ENCODE assay signal across 8 cellular contexts in the genomic region with DNA sequence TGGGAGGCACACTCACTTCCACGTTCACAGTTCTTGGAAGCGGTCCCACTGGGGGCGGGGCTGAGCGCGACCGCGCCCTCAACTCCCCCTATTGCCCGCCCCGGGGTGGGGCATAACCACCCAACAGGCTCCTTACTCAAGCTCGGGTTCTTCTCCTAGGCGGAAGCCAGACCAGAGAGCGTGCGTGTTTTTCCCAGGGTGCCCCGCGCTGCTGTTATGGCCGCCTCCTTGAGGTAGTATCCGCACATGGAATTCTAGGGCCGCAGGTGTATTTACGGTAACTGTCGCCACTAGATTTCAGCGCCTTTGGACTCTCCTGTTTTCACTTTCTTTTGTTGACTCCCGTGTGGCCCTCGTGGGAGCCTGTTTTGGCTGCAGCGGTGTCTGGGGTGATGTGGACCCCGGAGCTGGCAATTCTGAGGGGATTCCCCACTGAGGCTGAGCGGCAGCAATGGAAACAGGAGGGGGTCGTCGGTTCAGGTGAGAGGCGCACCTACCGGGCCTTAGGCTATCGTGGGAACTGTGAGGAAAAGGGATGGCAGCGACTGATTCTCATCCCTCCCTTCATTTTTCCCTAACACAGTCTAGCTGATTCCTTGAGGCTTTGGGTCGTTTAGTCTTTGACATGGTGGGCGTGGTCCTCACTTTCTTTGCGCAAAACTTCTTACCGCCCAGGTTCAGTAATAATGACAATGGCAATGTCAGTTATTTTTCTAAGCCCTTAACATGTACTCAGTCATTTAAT. TPM values are rescaled to one million over a fixed set of nuclear protein-coding genes. Genes with fewer than 3 reads are reported as not detected.
A peak's percentile ranks its signal among the peaks of the same experiment; 100 is the strongest.
DNase-seq lines count a peak whose midpoint lies in the region; ATAC-seq and TF ChIP-seq lines count a peak whose summit lies in the region.

Gene TTC27 (plus strand): TSS at position 150 of the 745 bp plus-strand sequence. CDS start 243 bp downstream, at position 393.

- H4K20me1 ChIP-seq in KMS-11 (ENCODE audit: insufficient read depth) = no peaks in the 10 kb centered on the region

- DNase-seq in DMS53 treated with DMSO at 0.1 percent for 48 hours (lab: John Stamatoyannopoulos, UW; ENCODE audit: unreplicated experiment) (peak; percentile 80), Peyer's patch (peak; percentile 95 to 98 (median 96)), esophagus squamous epithelium (lab: John Stamatoyannopoulos, UW) (peak; percentile 84), myocyte (ENCODE audit: low read depth) (peak; percentile 95)
- peak; percentile 98 for DNase-seq in activated T-cell treated with anti-CD3 and anti-CD28 coated beads, Interleukin-2, amount 50 U/mL, for 48 hours
- DNase-seq in stimulated activated effector memory CD8-positive, alpha-beta T cell treated with anti-CD3 and anti-CD28 coated beads, Interleukin-12 subunit alpha, Interleukin-12 subunit beta, amount 100 ng/mL, for 72 hours (ENCODE audit: low spot score in 2 of 2) = peak; percentile 87 to 97

- TF ChIP-seq CTCF in KMS-11 (conservative IDR thresholded peaks at IDR 0.05; ENCODE audit: low read depth, low read length) = no peak
- TF ChIP-seq CTCF in Peyer's patch (IDR thresholded peaks at IDR 0.05) = peak in 1 of 6 experiments; percentile 5
- peak in 1 of 6 experiments; percentile 29 for TF ChIP-seq CTCF in esophagus squamous epithelium (IDR thresholded peaks at IDR 0.05)

- H3K4me1 ChIP-seq in KMS-11 (ENCODE audit: low read depth, poor library complexity, severe bottlenecking) (peaks cover 6% of the 10 kb centered on the region), Peyer's patch (peaks cover 0 to 15% (median 0%) of the 10 kb centered on the region in 4 donors), esophagus squamous epithelium (peaks cover 4 to 30% (median 5%) of the 10 kb centered on the region in 3 donors)

- peak within 1 kb of the TSS; percentile 76 for H3K4me2 ChIP-seq in KMS-11

- H3K9me3 ChIP-seq in Peyer's patch = no peaks in the 10 kb centered on the region
- no peaks in the 10 kb centered on the region for H3K9me3 ChIP-seq in esophagus squamous epithelium

- H3K36me3 ChIP-seq in KMS-11 (ENCODE audit: insufficient read depth) = no peaks in the 10 kb centered on the region
- peaks cover 0 to 8% (median 0%) of the 10 kb centered on the region in 3 donors for H3K36me3 ChIP-seq in Peyer's patch
- H3K36me3 ChIP-seq in esophagus squamous epithelium = peaks cover 0 to 34% (median 0%) of the 10 kb centered on the region in 3 donors

- H3K4me3 ChIP-seq in KMS-11 (IDR thresholded peaks at IDR 0.05; ENCODE audit: insufficient read depth, low read depth, low read length) (peak within 1 kb of the TSS; percentile 97), Peyer's patch (peak within 1 kb of the TSS; percentile 54 to 79 (median 70)), esophagus squamous epithelium (peak within 1 kb of the TSS; percentile 62 to 93 (median 76))

- H3K9me3 Mint-ChIP-seq in stimulated activated effector memory CD8-positive, alpha-beta T cell treated with anti-CD3 and anti-CD28 coated beads, Interleukin-12 subunit alpha, Interleukin-12 subunit beta, amount 100 ng/mL, for 72 hours = no peaks in the 10 kb centered on the region

- peaks cover 13% of the 10 kb centered on the region for H3K79me2 ChIP-seq in KMS-11 (ENCODE audit: insufficient read depth, low read depth)

- intact Hi-C loops in esophagus squamous epithelium (cut with DNase I) = no loop called here

- H3K27ac ChIP-seq in KMS-11 (peak within 1 kb of the TSS; percentile 38; the same call in 1 of the 2 replicates), Peyer's patch (peak within 1 kb of the TSS; percentile 41 to 70 (median 49)), esophagus squamous epithelium (peak within 1 kb of the TSS; percentile 69 to 82 (median 78))

- H3K27me3 ChIP-seq in KMS-11 (ENCODE audit: insufficient read depth, low read depth) (no peaks in the 10 kb centered on the region), Peyer's patch (no peaks in the 10 kb centered on the region), esophagus squamous epithelium (no peaks in the 10 kb centered on the region)

- H3K27ac Mint-ChIP-seq in stimulated activated effector memory CD8-positive, alpha-beta T cell treated with anti-CD3 and anti-CD28 coated beads, Interleukin-12 subunit alpha, Interleukin-12 subunit beta, amount 100 ng/mL, for 72 hours = peak within 1 kb of the TSS; percentile 96

- peak within 1 kb of the TSS; percentile 66; the same call in 1 of the 2 replicates for H3K9ac ChIP-seq in KMS-11

- peak within 1 kb of the TSS; percentile 93 for H3K4me3 Mint-ChIP-seq in stimulated activated effector memory CD8-positive, alpha-beta T cell treated with anti-CD3 and anti-CD28 coated beads, Interleukin-12 subunit alpha, Interleukin-12 subunit beta, amount 100 ng/mL, for 72 hours

- ATAC-seq in GM21737 (IDR thresholded peaks at IDR 0.05; ENCODE audit: unreplicated experiment) = peak; percentile 99
- peak; percentile 100 for ATAC-seq in stimulated activated effector memory CD8-positive, alpha-beta T cell treated with anti-CD3 and anti-CD28 coated beads, Interleukin-12 subunit alpha, Interleukin-12 subunit beta, amount 100 ng/mL, for 72 hours

- 0 to 1% methylated on average over 13 to 24 of the region's 36 CpGs for WGBS in esophagus squamous epithelium, 2 donors

- H3K36me3 Mint-ChIP-seq in stimulated activated effector memory CD8-positive, alpha-beta T cell treated with anti-CD3 and anti-CD28 coated beads, Interleukin-12 subunit alpha, Interleukin-12 subunit beta, amount 100 ng/mL, for 72 hours = peaks cover 62% of the 10 kb centered on the region

- TF ChIP-seq POLR2A in Peyer's patch (IDR thresholded peaks at IDR 0.05) = peak in 1 of 2 donors; percentile 12
- peak in 2 of 4 donors; percentile 5 to 6 for TF ChIP-seq POLR2A in esophagus squamous epithelium (IDR thresholded peaks at IDR 0.05)

- H3K4me1 Mint-ChIP-seq in stimulated activated effector memory CD8-positive, alpha-beta T cell treated with anti-CD3 and anti-CD28 coated beads, Interleukin-12 subunit alpha, Interleukin-12 subunit beta, amount 100 ng/mL, for 72 hours = peaks cover 18% of the 10 kb centered on the region

- peak within 1 kb of the TSS; percentile 99 for H2AFZ ChIP-seq in KMS-11 (ENCODE audit: low read depth)

RNA-seq across cellular contexts. Expression of gene TTC27, which starts in this region (rescaled TPM):
- total RNA-seq in Peyer's patch = 10 to 100 TPM in 3 of 4 donors, 1 to 10 TPM in 1; 9.5 to 28.6 (median 12.4) TPM
- 10 to 100 TPM in 3 of 4 donors, 1 to 10 TPM in 1; 9.2 to 18.4 (median 16.6) TPM for total RNA-seq in esophagus squamous epithelium
- total RNA-seq in myocyte = 18.4 and 22.7 TPM in 2 replicates
- polyA plus RNA-seq in myocyte (2012) = 7.4 TPM

Comparison
In these comparisons a context has a peak if more than half of its experiments do, and no peak if none do; other contexts are left out.
1. Peak in every context shown above with its lines: DNase-seq, ATAC-seq, H3K4me3 ChIP-seq and H3K27ac ChIP-seq.